Comparison of ENCODE assay signal across 9 cellular contexts in the genomic region with DNA sequence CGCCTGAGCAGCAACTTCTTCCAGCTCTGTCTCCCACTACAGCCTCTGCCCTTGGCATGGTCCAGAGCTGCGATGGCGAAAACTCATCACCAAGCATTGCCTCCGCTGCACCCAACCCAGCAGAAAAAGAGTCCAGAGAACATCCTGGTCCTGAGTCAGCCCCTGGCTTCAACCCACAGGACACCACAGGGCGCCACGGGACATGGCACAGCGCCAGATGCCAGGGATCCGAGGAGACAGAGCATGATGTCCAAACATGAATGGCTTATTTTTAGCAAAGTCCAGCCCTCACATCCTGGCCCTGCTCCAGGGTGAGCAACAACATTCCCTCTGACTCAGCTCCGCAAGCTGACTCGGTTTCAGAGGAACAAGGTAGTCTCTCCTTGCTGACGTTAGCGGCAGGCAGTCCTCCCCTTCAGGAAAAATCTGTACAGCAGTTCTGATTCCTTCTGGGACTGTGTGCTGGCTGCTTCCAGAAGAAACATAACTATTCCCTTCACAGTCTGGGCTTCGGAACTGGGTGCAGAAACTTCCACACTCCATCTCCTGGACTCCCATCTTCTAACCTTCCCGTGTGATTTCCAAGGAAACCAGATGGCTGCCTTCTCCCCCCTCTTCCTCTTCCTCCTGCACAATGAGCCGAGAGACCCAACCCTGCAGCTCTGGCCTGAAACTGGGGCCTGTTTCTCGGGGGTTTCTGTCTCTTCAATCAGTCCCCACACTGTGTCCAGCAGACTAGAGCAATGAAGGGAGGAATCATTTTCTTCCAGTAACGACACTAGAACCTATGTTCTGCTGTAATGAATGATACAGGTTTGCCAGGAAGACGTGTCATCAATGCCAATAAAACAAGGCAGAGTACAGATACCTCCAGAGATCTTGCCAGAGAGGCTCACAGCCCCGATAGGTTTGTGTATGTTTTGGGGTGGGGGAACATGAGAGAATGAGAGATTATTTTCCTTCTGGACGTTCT.
A peak's percentile ranks its signal among the peaks of the same experiment; 100 is the strongest.
DNase-seq lines count a peak whose midpoint lies in the region; ATAC-seq, FAIRE-seq and TF ChIP-seq lines count a peak whose summit lies in the region.
"Had no signal": no experiment of that assay in that cellular context is flagged by ENCODE, and none has a peak within 500 bp of the region (broad histone marks: within the 10 kb centered on the region; RNA-seq: fewer than 3 reads in every experiment).

No MANE protein-coding gene starts in this region.

- no peaks in the 10 kb centered on the region for H3K9me3 ChIP-seq in A673 (ENCODE audit: low read depth, low read length, poor library complexity, severe bottlenecking)
- H3K9me3 ChIP-seq in body of pancreas = no peaks in the 10 kb centered on the region
- no peaks in the 10 kb centered on the region for H3K9me3 ChIP-seq in small intestine (ENCODE audit: control insufficient read depth, low read depth)

- intact Hi-C loops in A673 (cut with micrococcal nuclease; ENCODE audit: unreplicated experiment) = no loop called here
- intact Hi-C loops in body of pancreas (cut with DNase I) = no loop called here

- H3K27ac ChIP-seq in A673 (ENCODE audit: low read depth, low read length, poor library complexity, severe bottlenecking) (no peak overlapping the region), body of pancreas (peak overlapping the region; percentile 57 to 83 (median 76)), small intestine (ENCODE audit: low read depth in 1 of 2, low read length in 1 of 2) (peak overlapping the region; percentile 91 to 96)

- H3K4me1 ChIP-seq in A673 (ENCODE audit: insufficient read depth, low read length, poor library complexity, severe bottlenecking) (no peaks in the 10 kb centered on the region), body of pancreas (peaks cover 19% of the 10 kb centered on the region), small intestine (ENCODE audit: control insufficient read depth in 2 of 2, insufficient read depth in 1 of 2, low read depth in 1 of 2, low read length in 1 of 2) (peaks cover 0 to 12% of the 10 kb centered on the region in 2 donors)

- CTCF ChIA-PET in A673 (lab: Charles Lee) = no interaction called here

- H3K27me3 ChIP-seq in A673 (replicated peaks; ENCODE audit: insufficient read depth, low read depth, low read length, poor library complexity) (no peaks in the 10 kb centered on the region), body of pancreas (no peaks in the 10 kb centered on the region), small intestine (ENCODE audit: control insufficient read depth in 2 of 2, insufficient read depth in 2 of 2, low read length in 2 of 2) (no peaks in the 10 kb centered on the region)

- H3K36me3 ChIP-seq in A673 (ENCODE audit: insufficient read depth, low read length, poor library complexity, severe bottlenecking) (no peaks in the 10 kb centered on the region), body of pancreas (replicated peaks in 1 of 2; ENCODE audit: insufficient read depth in 1 of 2, low read depth in 2 of 2) (no peaks in the 10 kb centered on the region), small intestine (ENCODE audit: control insufficient read depth in 2 of 2, insufficient read depth in 2 of 2, low read length in 2 of 2) (no peaks in the 10 kb centered on the region)

- no peak for FAIRE-seq in small intestine (lab: Jason Lieb, UNC)

- 50 to 54% methylated on average over 13 to 20 of the region's 20 CpGs for WGBS in body of pancreas, 2 donors
- 17 to 38% (median 34%) methylated on average over 20 of the region's 20 CpGs for WGBS in small intestine, 3 donors

- peak in 2 of 3 donors; percentile 52 to 57 for TF ChIP-seq POLR2A in body of pancreas (IDR thresholded peaks at IDR 0.05)

- BruUV-seq in A673 (replicated peaks; lab: Mats Ljungman, UMichigan) = no TSS peak

- TF ChIP-seq CTCF in A673 (conservative IDR thresholded peaks at IDR 0.05; ENCODE audit: low read depth, low read length) = no peak
- TF ChIP-seq CTCF in body of pancreas (IDR thresholded peaks at IDR 0.05) = peak in 1 of 7 experiments; percentile 21

- TF ChIP-seq RAD21 in Ishikawa (IDR thresholded peaks at IDR 0.05; ENCODE audit: low read depth) = peak; percentile 15; the same call in 1 of the 2 replicates

- peak; percentile 29 for DNase-seq in A673 (ENCODE audit: low spot score)
- DNase-seq in body of pancreas = peak; percentile 88 to 98 (median 92)
- DNase-seq in iPS-NIHi11 (ENCODE audit: low spot score) = peak; percentile 55
- DNase-seq in small intestine = peak; percentile 97

- POLR2A ChIA-PET in A673 (lab: Charles Lee; ENCODE audit: low non-redundant PET) = no interaction called here

- peak; percentile 92 for TF ChIP-seq EP300 in Ishikawa (IDR thresholded peaks at IDR 0.05; ENCODE audit: borderline replicate concordance)

- ATAC-seq in body of pancreas (peak; percentile 92), HG03342 (IDR thresholded peaks at IDR 0.05; ENCODE audit: unreplicated experiment) (no peak), GM18511 (IDR thresholded peaks at IDR 0.05; ENCODE audit: unreplicated experiment) (no peak), GM21723 (IDR thresholded peaks at IDR 0.05; ENCODE audit: unreplicated experiment) (no peak)
- ATAC-seq: activated naive CD4-positive, alpha-beta T cell treated with anti-CD3 and anti-CD28 coated beads, Interleukin-2, amount 50 U/mL, for 72 hours had no signal

- no peak overlapping the region for H3K4me3 ChIP-seq in A673 (ENCODE audit: low read depth, low read length, poor library complexity, severe bottlenecking)
- H3K4me3 ChIP-seq in body of pancreas = no peak overlapping the region
- no peak overlapping the region for H3K4me3 ChIP-seq in small intestine (ENCODE audit: low read depth in 1 of 2, low read length in 2 of 2)

TF ChIP-seq in Ishikawa, 13 proteins besides CTCF, POLR2A, EP300 and RAD21:
- TF ChIP-seq CEBPB (IDR thresholded peaks at IDR 0.05) (peak; percentile 53; the same call in 1 of the 2 replicates), ZBTB7A (IDR thresholded peaks at IDR 0.05; ENCODE audit: low read depth) (no peak), NFIC (IDR thresholded peaks at IDR 0.05) (peak; percentile 100), TCF12 (IDR thresholded peaks at IDR 0.05; ENCODE audit: low read depth) (peak; percentile 94), YY1 (IDR thresholded peaks at IDR 0.05; ENCODE audit: low read depth) (0 out of 2 replicates have a peak, but pooled peaks have one; percentile 48), MAX (IDR thresholded peaks at IDR 0.05) (peak; percentile 45; the same call in 1 of the 2 replicates), EGR1 (IDR thresholded peaks at IDR 0.05) (no peak), TEAD4 (IDR thresholded peaks at IDR 0.05) (peak; percentile 91), TAF1 (IDR thresholded peaks at IDR 0.05; ENCODE audit: low read depth) (no peak), FOXM1 (IDR thresholded peaks at IDR 0.05; ENCODE audit: borderline replicate concordance, low read depth) (0 out of 2 replicates have a peak, but pooled peaks have one; percentile 65), CREB1 (IDR thresholded peaks at IDR 0.05; ENCODE audit: low read depth) (no peak)
- TF ChIP-seq, protein P1, sequence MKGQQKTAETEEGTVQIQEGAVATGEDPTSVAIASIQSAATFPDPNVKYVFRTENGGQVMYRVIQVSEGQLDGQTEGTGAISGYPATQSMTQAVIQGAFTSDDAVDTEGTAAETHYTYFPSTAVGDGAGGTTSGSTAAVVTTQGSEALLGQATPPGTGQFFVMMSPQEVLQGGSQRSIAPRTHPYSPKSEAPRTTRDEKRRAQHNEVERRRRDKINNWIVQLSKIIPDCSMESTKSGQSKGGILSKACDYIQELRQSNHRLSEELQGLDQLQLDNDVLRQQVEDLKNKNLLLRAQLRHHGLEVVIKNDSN (IDR thresholded peaks at IDR 0.05) = peak; percentile 42; the same call in 1 of the 2 replicates
- TF ChIP-seq, protein P2, sequence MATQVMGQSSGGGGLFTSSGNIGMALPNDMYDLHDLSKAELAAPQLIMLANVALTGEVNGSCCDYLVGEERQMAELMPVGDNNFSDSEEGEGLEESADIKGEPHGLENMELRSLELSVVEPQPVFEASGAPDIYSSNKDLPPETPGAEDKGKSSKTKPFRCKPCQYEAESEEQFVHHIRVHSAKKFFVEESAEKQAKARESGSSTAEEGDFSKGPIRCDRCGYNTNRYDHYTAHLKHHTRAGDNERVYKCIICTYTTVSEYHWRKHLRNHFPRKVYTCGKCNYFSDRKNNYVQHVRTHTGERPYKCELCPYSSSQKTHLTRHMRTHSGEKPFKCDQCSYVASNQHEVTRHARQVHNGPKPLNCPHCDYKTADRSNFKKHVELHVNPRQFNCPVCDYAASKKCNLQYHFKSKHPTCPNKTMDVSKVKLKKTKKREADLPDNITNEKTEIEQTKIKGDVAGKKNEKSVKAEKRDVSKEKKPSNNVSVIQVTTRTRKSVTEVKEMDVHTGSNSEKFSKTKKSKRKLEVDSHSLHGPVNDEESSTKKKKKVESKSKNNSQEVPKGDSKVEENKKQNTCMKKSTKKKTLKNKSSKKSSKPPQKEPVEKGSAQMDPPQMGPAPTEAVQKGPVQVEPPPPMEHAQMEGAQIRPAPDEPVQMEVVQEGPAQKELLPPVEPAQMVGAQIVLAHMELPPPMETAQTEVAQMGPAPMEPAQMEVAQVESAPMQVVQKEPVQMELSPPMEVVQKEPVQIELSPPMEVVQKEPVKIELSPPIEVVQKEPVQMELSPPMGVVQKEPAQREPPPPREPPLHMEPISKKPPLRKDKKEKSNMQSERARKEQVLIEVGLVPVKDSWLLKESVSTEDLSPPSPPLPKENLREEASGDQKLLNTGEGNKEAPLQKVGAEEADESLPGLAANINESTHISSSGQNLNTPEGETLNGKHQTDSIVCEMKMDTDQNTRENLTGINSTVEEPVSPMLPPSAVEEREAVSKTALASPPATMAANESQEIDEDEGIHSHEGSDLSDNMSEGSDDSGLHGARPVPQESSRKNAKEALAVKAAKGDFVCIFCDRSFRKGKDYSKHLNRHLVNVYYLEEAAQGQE (IDR thresholded peaks at IDR 0.05; ENCODE audit: low read depth) = no peak

Comparison
In these comparisons a context has a peak if more than half of its experiments do, and no peak if none do; other contexts are left out.
1. DNase-seq: peak in every context shown above with its lines; median percentile 97 in small intestine; 92 in body of pancreas; 55 in iPS-NIHi11; 29 in A673.